Comparison of ENCODE assay signal across 10 cellular contexts in the genomic region with DNA sequence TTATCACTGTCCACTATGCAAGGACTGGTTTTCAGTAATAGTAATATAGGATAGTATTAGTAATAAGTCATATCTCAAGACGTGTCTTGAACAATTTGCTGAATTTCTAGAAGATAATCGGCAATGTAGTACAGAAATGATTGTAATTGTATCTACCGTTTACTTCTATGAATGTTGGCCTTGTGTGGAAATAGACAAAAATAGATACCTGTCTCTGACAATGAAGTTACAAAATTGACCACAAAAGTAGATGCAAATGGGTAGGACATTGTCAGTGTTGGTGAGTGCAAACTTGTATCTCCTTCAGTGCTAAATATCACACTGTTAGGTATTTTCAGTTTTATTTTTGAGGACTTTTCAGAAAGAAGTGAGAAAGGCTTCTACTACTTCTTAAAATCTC. TPM values are rescaled to one million over a fixed set of nuclear protein-coding genes. Genes with fewer than 3 reads are reported as not detected.
DNase-seq lines count a peak whose midpoint lies in the region; ATAC-seq lines count a peak whose summit lies in the region.
"Had no signal": no experiment of that assay in that cellular context is flagged by ENCODE, and none has a peak within 500 bp of the region (broad histone marks: within the 10 kb centered on the region; RNA-seq: fewer than 3 reads in every experiment).

No MANE protein-coding gene starts in this region.

- H3K4me1 Mint-ChIP-seq in activated T-helper 17 cell treated with anti-CD3 and anti-CD28 coated beads, Interleukin-2, amount 50 U/mL, for 72 hours, result no peaks in the 10 kb centered on the region

- no peak for DNase-seq in NK-92 (lab: John Stamatoyannopoulos, UW; ENCODE audit: unreplicated experiment)
- no peak for DNase-seq in effector CD8-positive, alpha-beta T cell (lab: John Stamatoyannopoulos, UW)
- no peak for DNase-seq in retina
- DNase-seq: NCI-H2171 treated with DMSO at 0.1 percent for 48 hours, RPMI8226 had no signal

- H3K27me3 Mint-ChIP-seq in activated T-helper 17 cell treated with anti-CD3 and anti-CD28 coated beads, Interleukin-2, amount 50 U/mL, for 72 hours, result peaks cover 7% of the 10 kb centered on the region

- H3K9me3 Mint-ChIP-seq in activated T-helper 17 cell treated with anti-CD3 and anti-CD28 coated beads, Interleukin-2, amount 50 U/mL, for 72 hours, result no peaks in the 10 kb centered on the region

- ATAC-seq in GM18867 (IDR thresholded peaks at IDR 0.05; ENCODE audit: unreplicated experiment) (peak; percentile 97), GM21515 (IDR thresholded peaks at IDR 0.05; ENCODE audit: unreplicated experiment) (peak; percentile 95), HG03025 (IDR thresholded peaks at IDR 0.05; ENCODE audit: low FRiP score, unreplicated experiment) (peak; percentile 98), HG03575 (IDR thresholded peaks at IDR 0.05; ENCODE audit: extremely low read depth, insufficient number of reproducible peaks, low FRiP score, unreplicated experiment) (peak; percentile 93)
- no peak for ATAC-seq in activated T-helper 17 cell treated with anti-CD3 and anti-CD28 coated beads, Interleukin-2, amount 50 U/mL, for 72 hours (replicated peaks)

- H3K4me3 Mint-ChIP-seq in activated T-helper 17 cell treated with anti-CD3 and anti-CD28 coated beads, Interleukin-2, amount 50 U/mL, for 72 hours, result no peak overlapping the region

- no peak overlapping the region for H3K27ac Mint-ChIP-seq in activated T-helper 17 cell treated with anti-CD3 and anti-CD28 coated beads, Interleukin-2, amount 50 U/mL, for 72 hours

- H3K36me3 Mint-ChIP-seq in activated T-helper 17 cell treated with anti-CD3 and anti-CD28 coated beads, Interleukin-2, amount 50 U/mL, for 72 hours (ENCODE audit: low read depth), result no peaks in the 10 kb centered on the region

RNA-seq across cellular contexts. Expression of gene SVIP, which starts 43.1 kb away (rescaled TPM):
- total RNA-seq in activated T-helper 17 cell treated with anti-CD3 and anti-CD28 coated beads, Interleukin-2, amount 50 U/mL, for 72 hours, result 10 to 100 TPM; 42.7 to 42.9 TPM
